8 cellular contexts compared by ENCODE assay signal in genomic region chr6:26250806-26251075, GRCh38.
DNase-seq lines count a peak whose midpoint lies in the region; ATAC-seq and TF ChIP-seq lines count a peak whose summit lies in the region.

No MANE protein-coding gene starts in this region.

- no peak for TF ChIP-seq RAD21 in liver (IDR thresholded peaks at IDR 0.05)

- no peaks in the 10 kb centered on the region for H3K9me2 ChIP-seq in MM.1S (replicated peaks; ENCODE audit: insufficient read depth, low read length)

- no peak for TF ChIP-seq CTCF in MM.1S (IDR thresholded peaks at IDR 0.05; ENCODE audit: low read length)
- TF ChIP-seq CTCF in breast epithelium (IDR thresholded peaks at IDR 0.05): no peak
- TF ChIP-seq CTCF in liver (IDR thresholded peaks at IDR 0.05; ENCODE audit: low read depth, low read length, missing input control): no peak
- no peak for TF ChIP-seq CTCF in tibial artery (IDR thresholded peaks at IDR 0.05)

- peak overlapping the region; percentile 86 for H3K4me2 ChIP-seq in MM.1S (ENCODE audit: low read depth, low read length)

- H3K27ac ChIP-seq in MM.1S (ENCODE audit: low read length): peak overlapping the region; percentile 98
- peak overlapping the region in 1 of 2 donors; percentile 88 for H3K27ac ChIP-seq in breast epithelium
- no peak overlapping the region for H3K27ac ChIP-seq in liver (ENCODE audit: low read depth in 1 of 2, low read length in 2 of 2)
- H3K27ac ChIP-seq in tibial artery: peak overlapping the region in 1 of 2 donors; percentile 55

- peak overlapping the region; percentile 93; the same call in 1 of the 2 replicates for H3K9ac ChIP-seq in MM.1S (ENCODE audit: low read length)
- H3K9ac ChIP-seq in liver (ENCODE audit: low read depth in 1 of 2, low read length in 2 of 2): no peak overlapping the region

- no peaks in the 10 kb centered on the region for H3K79me2 ChIP-seq in MM.1S (ENCODE audit: low read length)

- DNase-seq in MM.1S (no peak), breast epithelium (ENCODE audit: low spot score in 2 of 2) (no peak), tibial artery (no peak), epidermal melanocyte (ENCODE audit: insufficient read length, low spot score) (no peak), NCI-H1417 treated with DMSO at 0.1 percent for 48 hours (lab: John Stamatoyannopoulos, UW) (no peak)

- peaks cover 42% of the 10 kb centered on the region for H3F3A ChIP-seq in MM.1S (ENCODE audit: insufficient read depth, low read length)

- H3K4me3 ChIP-seq in GM08714 (ENCODE audit: low read length): peak overlapping the region; percentile 71; the same call in 1 of the 2 replicates
- peak overlapping the region; percentile 66 for H3K4me3 ChIP-seq in MM.1S (ENCODE audit: low read length)
- peak overlapping the region; percentile 39 to 72 (median 61) for H3K4me3 ChIP-seq in breast epithelium
- H3K4me3 ChIP-seq in liver (ENCODE audit: low read depth in 1 of 3, low read length in 3 of 3): peak overlapping the region in 2 of 3 donors; percentile 9 to 31
- peak overlapping the region; percentile 49 to 57 for H3K4me3 ChIP-seq in tibial artery

- no peak for TF ChIP-seq POLR2A in breast epithelium (IDR thresholded peaks at IDR 0.05)

- H3K9me3 ChIP-seq in MM.1S (replicated peaks; ENCODE audit: insufficient read depth, low read length) (no peaks in the 10 kb centered on the region), breast epithelium (no peaks in the 10 kb centered on the region), liver (ENCODE audit: control insufficient read depth in 4 of 4, low read length in 3 of 4) (peaks cover 0 to 9% (median 2%) of the 10 kb centered on the region in 4 donors), tibial artery (no peaks in the 10 kb centered on the region)

- no peaks in the 10 kb centered on the region for H4K20me1 ChIP-seq in MM.1S (ENCODE audit: insufficient read depth, low read length)

- no peak for ATAC-seq in HG03025 (IDR thresholded peaks at IDR 0.05; ENCODE audit: low FRiP score, unreplicated experiment)

- H2AFZ ChIP-seq in MM.1S (ENCODE audit: low read length): peak overlapping the region; percentile 44

- H3K36me3 ChIP-seq in MM.1S (replicated peaks; ENCODE audit: insufficient read depth, low read length) (no peaks in the 10 kb centered on the region), breast epithelium (no peaks in the 10 kb centered on the region), liver (ENCODE audit: control insufficient read depth in 4 of 4, insufficient read depth in 3 of 4, low read depth in 1 of 4, low read length in 3 of 4) (no peaks in the 10 kb centered on the region), tibial artery (no peaks in the 10 kb centered on the region)

- H3K27me3 ChIP-seq in MM.1S (replicated peaks; ENCODE audit: insufficient read depth, low read length) (no peaks in the 10 kb centered on the region), breast epithelium (peaks cover 0 to 4% of the 10 kb centered on the region in 2 donors), liver (ENCODE audit: control insufficient read depth in 4 of 4, insufficient read depth in 4 of 4, low read length in 3 of 4) (peaks cover 0 to 16% (median 6%) of the 10 kb centered on the region in 4 donors), tibial artery (peaks cover 0 to 40% of the 10 kb centered on the region in 2 donors)

- 6% methylated on average over 7 of the region's 7 CpGs for WGBS in liver

- intact Hi-C loops in breast epithelium (cut with DNase I; ENCODE audit: low total_unique reads) (no loop called here), tibial artery (cut with DNase I; ENCODE audit: low total_unique reads) (no loop called here)

- H3K4me1 ChIP-seq in MM.1S (ENCODE audit: low read length) (no peaks in the 10 kb centered on the region), breast epithelium (no peaks in the 10 kb centered on the region), liver (ENCODE audit: control insufficient read depth in 4 of 4, insufficient read depth in 4 of 4, low read length in 3 of 4) (peaks cover 0 to 3% (median 1%) of the 10 kb centered on the region in 4 donors), tibial artery (peaks cover 0 to 13% (median 5%) of the 10 kb centered on the region in 4 donors)

TF ChIP-seq in liver, 16 proteins besides CTCF, POLR2A, EP300 and RAD21:
- no peak for TF ChIP-seq NR2F2 (IDR thresholded peaks at IDR 0.05)
- TF ChIP-seq GABPA (IDR thresholded peaks at IDR 0.05 in 1 of 2, conservative IDR thresholded peaks at IDR 0.05 in 1 of 2): no peak
- TF ChIP-seq EGR1 (IDR thresholded peaks at IDR 0.05; ENCODE audit: low read depth in 2 of 2): no peak
- TF ChIP-seq ATF3 (IDR thresholded peaks at IDR 0.05): no peak
- no peak for TF ChIP-seq SP1 (IDR thresholded peaks at IDR 0.05)
- no peak for TF ChIP-seq FOXA2 (IDR thresholded peaks at IDR 0.05)
- TF ChIP-seq TAF1 (conservative IDR thresholded peaks at IDR 0.05): no peak
- no peak for TF ChIP-seq JUND (IDR thresholded peaks at IDR 0.05)
- no peak for TF ChIP-seq REST (IDR thresholded peaks at IDR 0.05)
- TF ChIP-seq MAX (IDR thresholded peaks at IDR 0.05): no peak
TF ChIP-seq in liver: peak in this region for 0.

Comparison
In these comparisons a context has a peak if more than half of its experiments do, and no peak if none do; other contexts are left out.
1. H3K4me3 ChIP-seq: peak in every context shown above with its lines; median percentile 71 in GM08714; 66 in MM.1S; 61 in breast epithelium; 53 in tibial artery; 20 in liver.